1 cellular context compared by ENCODE assay signal in genomic region chr11:68044898-68045351, GRCh38.
TF ChIP-seq lines count a peak whose summit lies in the region.

No MANE protein-coding gene starts in this region.

TF ChIP-seq in K562, 482 proteins besides CTCF, POLR2A, EP300 and RAD21:
- TF ChIP-seq MAFK (IDR thresholded peaks at IDR 0.05; ENCODE audit: low read length) (no peak), PRPF4 (IDR thresholded peaks at IDR 0.05; ENCODE audit: insufficient read depth, low read depth, low read length, poor library complexity, severe bottlenecking) (no peak), ZKSCAN3 (CRISPR knock-in tag; IDR thresholded peaks at IDR 0.05) (no peak), NR0B1 (IDR thresholded peaks at IDR 0.05; ENCODE audit: partially characterized antibody) (no peak), ZNF707 (CRISPR knock-in tag; conservative IDR thresholded peaks at IDR 0.05) (no peak), POLR2G (IDR thresholded peaks at IDR 0.05; ENCODE audit: low read depth, low read length) (peak; percentile 12; the same call in 1 of the 2 replicates)
